Comparison of ENCODE assay signal across 11 cellular contexts in genomic region chr21:44711327-44712202, GRCh38. TPM values are rescaled to one million over a fixed set of nuclear protein-coding genes. Genes with fewer than 3 reads are reported as not detected.
DNase-seq lines count a peak whose midpoint lies in the region; ATAC-seq and TF ChIP-seq lines count a peak whose summit lies in the region.
"Had no signal": no experiment of that assay in that cellular context is flagged by ENCODE, and none has a peak within 500 bp of the region (broad histone marks: within the 10 kb centered on the region; RNA-seq: fewer than 3 reads in every experiment).

TSS of gene TSPEAR (minus strand) at chr21:44711572. CDS start at chr21:44711514, 58 bp downstream.

- ATAC-seq in left lung (peak; percentile 13), HG02884 (IDR thresholded peaks at IDR 0.05; ENCODE audit: unreplicated experiment) (no peak), HG02840 (IDR thresholded peaks at IDR 0.05; ENCODE audit: low FRiP score, unreplicated experiment) (no peak)
- ATAC-seq: body of pancreas had no signal

- no peaks in the 10 kb centered on the region for H3K36me3 ChIP-seq in left lung

- peaks cover 71 to 92% of the 10 kb centered on the region in 2 donors for H3K27me3 ChIP-seq in left lung

- H3K4me3 ChIP-seq in LNCaP clone FGC (ENCODE audit: low read depth, low read length): no peak within 1 kb of the TSS
- no peak within 1 kb of the TSS for H3K4me3 ChIP-seq in left lung
- H3K4me3 ChIP-seq: body of pancreas had no signal

- no peak within 1 kb of the TSS for H3K27ac ChIP-seq in left lung
- H3K27ac ChIP-seq: body of pancreas, foreskin keratinocyte had no signal

- no peaks in the 10 kb centered on the region for H3K9me3 ChIP-seq in left lung
- H3K9me3 ChIP-seq: body of pancreas had no signal

- intact Hi-C loops in left lung (cut with DNase I): no loop called here

- no peak for TF ChIP-seq CTCF in LNCaP clone FGC (IDR thresholded peaks at IDR 0.05; ENCODE audit: control insufficient read depth, extremely low read depth, insufficient read depth)
- TF ChIP-seq CTCF in left lung (IDR thresholded peaks at IDR 0.05): no peak

- H3K4me1 ChIP-seq in left lung: peaks cover 6 to 13% of the 10 kb centered on the region in 2 donors

- DNase-seq in COLO668 (lab: John Stamatoyannopoulos, UW; ENCODE audit: unreplicated experiment) (peak; percentile 93), LNCaP clone FGC (ENCODE audit: low read depth) (peak; percentile 58), SW480 (ENCODE audit: low spot score) (peak; percentile 65), left lung (peak in 1 of 2 donors; percentile 28), Kasumi-1 (lab: John Stamatoyannopoulos, UW) (no peak), cerebellar cortex (ENCODE audit: low spot score) (no peak)
- DNase-seq: activated CD4-positive, alpha-beta T cell treated with anti-CD3 and anti-CD28 coated beads for 4 hours had no signal

RNA-seq across cellular contexts. Expression of gene TSPEAR, which starts in this region (rescaled TPM):
- under 1 TPM; 0.10 to 0.26 TPM for total RNA-seq in left lung
- total RNA-seq: foreskin keratinocyte had no signal

Comparison
In these comparisons a context has a peak if more than half of its experiments do, and no peak if none do; other contexts are left out.
1. Peak in ATAC-seq in left lung; RNA of the gene not detected or under 1 TPM.
2. DNase-seq: peak in COLO668 (single experiment), LNCaP clone FGC (single experiment) and SW480 (single experiment); none in Kasumi-1 (0 of 2) and cerebellar cortex (single experiment).